ENCODE assay signal across 1 cellular context in the genomic region with DNA sequence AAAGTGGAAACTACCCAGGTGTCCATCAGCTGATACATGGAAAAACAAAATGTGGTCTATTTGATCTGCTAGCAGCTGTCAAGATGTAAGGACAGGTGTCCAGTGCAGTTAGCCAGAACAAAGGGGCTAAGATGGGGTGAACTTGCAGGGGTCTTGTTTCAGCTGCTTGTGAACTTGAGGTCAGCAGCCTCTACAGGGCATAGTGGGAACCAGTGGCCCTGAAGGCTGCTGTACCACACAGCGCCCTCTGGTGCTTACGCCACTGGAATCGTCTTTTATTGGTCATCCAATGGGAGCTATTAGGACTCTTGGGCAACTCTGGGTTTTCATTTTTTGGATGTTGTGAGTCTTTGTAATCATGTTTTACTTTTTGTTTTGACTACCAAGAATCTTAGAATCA.
TF ChIP-seq lines count a peak whose summit lies in the region.

No MANE protein-coding gene starts in this region.

TF ChIP-seq in K562, 482 proteins besides CTCF, POLR2A, EP300 and RAD21 (continued from another document):
- no peak for TF ChIP-seq NR4A1 (CRISPR knock-in tag; IDR thresholded peaks at IDR 0.05)
- no peak for TF ChIP-seq NR4A1 (tag; IDR thresholded peaks at IDR 0.05)
- peak; percentile 54; the same call in 1 of the 2 replicates for TF ChIP-seq CREM (IDR thresholded peaks at IDR 0.05; ENCODE audit: low read depth)
- TF ChIP-seq SUPT5H (IDR thresholded peaks at IDR 0.05) = no peak
- TF ChIP-seq RB1 (IDR thresholded peaks at IDR 0.05; ENCODE audit: low read depth) = 0 out of 2 replicates have a peak, but pooled peaks have one; percentile 27
- no peak for TF ChIP-seq BHLHE40 (IDR thresholded peaks at IDR 0.05; ENCODE audit: low read length)
- TF ChIP-seq RCOR1 (IDR thresholded peaks at IDR 0.05; ENCODE audit: borderline replicate concordance in 1 of 2, low read depth in 2 of 2, low read length in 2 of 2) = 0 out of 4 replicates have a peak, but pooled peaks of 1 of the 2 experiments have one; percentile 37
- TF ChIP-seq ZBTB7A (IDR thresholded peaks at IDR 0.05; ENCODE audit: borderline replicate concordance, control insufficient read depth, low read depth, low read length) = peak; percentile 74
- no peak for TF ChIP-seq CXXC5 (CRISPR knock-in tag; IDR thresholded peaks at IDR 0.05)
- TF ChIP-seq, protein P1, sequence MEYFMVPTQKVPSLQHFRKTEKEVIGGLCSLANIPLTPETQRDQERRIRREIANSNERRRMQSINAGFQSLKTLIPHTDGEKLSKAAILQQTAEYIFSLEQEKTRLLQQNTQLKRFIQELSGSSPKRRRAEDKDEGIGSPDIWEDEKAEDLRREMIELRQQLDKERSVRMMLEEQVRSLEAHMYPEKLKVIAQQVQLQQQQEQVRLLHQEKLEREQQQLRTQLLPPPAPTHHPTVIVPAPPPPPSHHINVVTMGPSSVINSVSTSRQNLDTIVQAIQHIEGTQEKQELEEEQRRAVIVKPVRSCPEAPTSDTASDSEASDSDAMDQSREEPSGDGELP (CRISPR knock-in tag; IDR thresholded peaks at IDR 0.05; ENCODE audit: borderline replicate concordance) = peak; percentile 32; the same call in 1 of the 2 replicates
- TF ChIP-seq KDM4B (IDR thresholded peaks at IDR 0.05; ENCODE audit: borderline replicate concordance in 2 of 2, low read depth in 1 of 2) = no peak
- TF ChIP-seq, protein P2, sequence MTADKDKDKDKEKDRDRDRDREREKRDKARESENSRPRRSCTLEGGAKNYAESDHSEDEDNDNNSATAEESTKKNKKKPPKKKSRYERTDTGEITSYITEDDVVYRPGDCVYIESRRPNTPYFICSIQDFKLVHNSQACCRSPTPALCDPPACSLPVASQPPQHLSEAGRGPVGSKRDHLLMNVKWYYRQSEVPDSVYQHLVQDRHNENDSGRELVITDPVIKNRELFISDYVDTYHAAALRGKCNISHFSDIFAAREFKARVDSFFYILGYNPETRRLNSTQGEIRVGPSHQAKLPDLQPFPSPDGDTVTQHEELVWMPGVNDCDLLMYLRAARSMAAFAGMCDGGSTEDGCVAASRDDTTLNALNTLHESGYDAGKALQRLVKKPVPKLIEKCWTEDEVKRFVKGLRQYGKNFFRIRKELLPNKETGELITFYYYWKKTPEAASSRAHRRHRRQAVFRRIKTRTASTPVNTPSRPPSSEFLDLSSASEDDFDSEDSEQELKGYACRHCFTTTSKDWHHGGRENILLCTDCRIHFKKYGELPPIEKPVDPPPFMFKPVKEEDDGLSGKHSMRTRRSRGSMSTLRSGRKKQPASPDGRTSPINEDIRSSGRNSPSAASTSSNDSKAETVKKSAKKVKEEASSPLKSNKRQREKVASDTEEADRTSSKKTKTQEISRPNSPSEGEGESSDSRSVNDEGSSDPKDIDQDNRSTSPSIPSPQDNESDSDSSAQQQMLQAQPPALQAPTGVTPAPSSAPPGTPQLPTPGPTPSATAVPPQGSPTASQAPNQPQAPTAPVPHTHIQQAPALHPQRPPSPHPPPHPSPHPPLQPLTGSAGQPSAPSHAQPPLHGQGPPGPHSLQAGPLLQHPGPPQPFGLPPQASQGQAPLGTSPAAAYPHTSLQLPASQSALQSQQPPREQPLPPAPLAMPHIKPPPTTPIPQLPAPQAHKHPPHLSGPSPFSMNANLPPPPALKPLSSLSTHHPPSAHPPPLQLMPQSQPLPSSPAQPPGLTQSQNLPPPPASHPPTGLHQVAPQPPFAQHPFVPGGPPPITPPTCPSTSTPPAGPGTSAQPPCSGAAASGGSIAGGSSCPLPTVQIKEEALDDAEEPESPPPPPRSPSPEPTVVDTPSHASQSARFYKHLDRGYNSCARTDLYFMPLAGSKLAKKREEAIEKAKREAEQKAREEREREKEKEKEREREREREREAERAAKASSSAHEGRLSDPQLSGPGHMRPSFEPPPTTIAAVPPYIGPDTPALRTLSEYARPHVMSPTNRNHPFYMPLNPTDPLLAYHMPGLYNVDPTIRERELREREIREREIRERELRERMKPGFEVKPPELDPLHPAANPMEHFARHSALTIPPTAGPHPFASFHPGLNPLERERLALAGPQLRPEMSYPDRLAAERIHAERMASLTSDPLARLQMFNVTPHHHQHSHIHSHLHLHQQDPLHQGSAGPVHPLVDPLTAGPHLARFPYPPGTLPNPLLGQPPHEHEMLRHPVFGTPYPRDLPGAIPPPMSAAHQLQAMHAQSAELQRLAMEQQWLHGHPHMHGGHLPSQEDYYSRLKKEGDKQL (CRISPR knock-in tag; IDR thresholded peaks at IDR 0.05; ENCODE audit: borderline replicate concordance) = no peak
- TF ChIP-seq XRCC5 (IDR thresholded peaks at IDR 0.05; ENCODE audit: low read depth, low read length) = peak; percentile 69; the same call in 1 of the 2 replicates
- TF ChIP-seq SMC3 (conservative IDR thresholded peaks at IDR 0.05; ENCODE audit: insufficient read depth, low read depth, low read length) = peak; percentile 79
- TF ChIP-seq, protein P3, sequence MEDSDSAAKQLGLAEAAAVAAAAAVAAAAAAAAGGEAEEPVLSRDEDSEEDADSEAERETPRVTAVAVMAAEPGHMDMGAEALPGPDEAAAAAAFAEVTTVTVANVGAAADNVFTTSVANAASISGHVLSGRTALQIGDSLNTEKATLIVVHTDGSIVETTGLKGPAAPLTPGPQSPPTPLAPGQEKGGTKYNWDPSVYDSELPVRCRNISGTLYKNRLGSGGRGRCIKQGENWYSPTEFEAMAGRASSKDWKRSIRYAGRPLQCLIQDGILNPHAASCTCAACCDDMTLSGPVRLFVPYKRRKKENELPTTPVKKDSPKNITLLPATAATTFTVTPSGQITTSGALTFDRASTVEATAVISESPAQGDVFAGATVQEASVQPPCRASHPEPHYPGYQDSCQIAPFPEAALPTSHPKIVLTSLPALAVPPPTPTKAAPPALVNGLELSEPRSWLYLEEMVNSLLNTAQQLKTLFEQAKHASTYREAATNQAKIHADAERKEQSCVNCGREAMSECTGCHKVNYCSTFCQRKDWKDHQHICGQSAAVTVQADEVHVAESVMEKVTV (CRISPR knock-in tag; IDR thresholded peaks at IDR 0.05) = peak; percentile 55
